In genomic region chr1:38009088-38009840, GRCh38 we compare ENCODE assay signal across 8 cellular contexts. TPM values are rescaled to one million over a fixed set of nuclear protein-coding genes. Genes with fewer than 3 reads are reported as not detected.
DNase-seq lines count a peak whose midpoint lies in the region; ATAC-seq and TF ChIP-seq lines count a peak whose summit lies in the region.

No MANE protein-coding gene starts in this region.

- peaks cover 4% of the 10 kb centered on the region; the same call in 1 of the 2 replicates for H3K27me3 Mint-ChIP-seq in HFFc6 (ENCODE audit: insufficient read depth)
- H3K27me3 Mint-ChIP-seq in T-helper 1 cell treated with Interleukin-12 subunit alpha and Interleukin-12 subunit beta and Interleukin-4 antibody, amounts not matched to agents 30 μg/mL and 1 μg/mL, for 36 hours (ENCODE audit: low read depth): no peaks in the 10 kb centered on the region
- H3K27me3 Mint-ChIP-seq in central memory CD8-positive, alpha-beta T cell: peaks cover 7% of the 10 kb centered on the region

- peak overlapping the region; percentile 91 for H3K27ac Mint-ChIP-seq in HFFc6
- peak overlapping the region; percentile 97 for H3K27ac Mint-ChIP-seq in T-helper 1 cell treated with Interleukin-12 subunit alpha and Interleukin-12 subunit beta and Interleukin-4 antibody, amounts not matched to agents 30 μg/mL and 1 μg/mL, for 36 hours
- peak overlapping the region; percentile 85 for H3K27ac Mint-ChIP-seq in central memory CD8-positive, alpha-beta T cell (ENCODE audit: low read depth)

- no peak overlapping the region for H3K4me3 ChIP-seq in skeletal muscle cell (ENCODE audit: low read depth, low read length)

- H3K4me3 Mint-ChIP-seq in HFFc6: no peak overlapping the region
- H3K4me3 Mint-ChIP-seq in T-helper 1 cell treated with Interleukin-12 subunit alpha and Interleukin-12 subunit beta and Interleukin-4 antibody, amounts not matched to agents 30 μg/mL and 1 μg/mL, for 36 hours: peak overlapping the region; percentile 42
- H3K4me3 Mint-ChIP-seq in central memory CD8-positive, alpha-beta T cell: no peak overlapping the region

- DNase-seq in HFFc6 (peak; percentile 56), skeletal muscle cell (ENCODE audit: low read depth) (peak; percentile 61)
- no peak for DNase-seq in central memory CD8-positive, alpha-beta T cell (ENCODE audit: low spot score in 2 of 2)

- peak; percentile 10 for ATAC-seq in central memory CD8-positive, alpha-beta T cell (replicated peaks; ENCODE audit: extremely low read depth, poor library complexity, severe bottlenecking)
- ATAC-seq in HG02840 (IDR thresholded peaks at IDR 0.05; ENCODE audit: low FRiP score, unreplicated experiment) (no peak), HG03095 (IDR thresholded peaks at IDR 0.05; ENCODE audit: unreplicated experiment) (no peak), GM18907 (IDR thresholded peaks at IDR 0.05; ENCODE audit: unreplicated experiment) (no peak), HG03520 (IDR thresholded peaks at IDR 0.05; ENCODE audit: unreplicated experiment) (no peak)

- no peak for TF ChIP-seq CTCF in HFFc6 (IDR thresholded peaks at IDR 0.05)

- H3K9me3 Mint-ChIP-seq in HFFc6: no peaks in the 10 kb centered on the region
- no peaks in the 10 kb centered on the region for H3K9me3 Mint-ChIP-seq in T-helper 1 cell treated with Interleukin-12 subunit alpha and Interleukin-12 subunit beta and Interleukin-4 antibody, amounts not matched to agents 30 μg/mL and 1 μg/mL, for 36 hours
- no peaks in the 10 kb centered on the region for H3K9me3 Mint-ChIP-seq in central memory CD8-positive, alpha-beta T cell

- H3K4me1 Mint-ChIP-seq in HFFc6 (ENCODE audit: low read depth): peaks cover 30% of the 10 kb centered on the region
- H3K4me1 Mint-ChIP-seq in T-helper 1 cell treated with Interleukin-12 subunit alpha and Interleukin-12 subunit beta and Interleukin-4 antibody, amounts not matched to agents 30 μg/mL and 1 μg/mL, for 36 hours (ENCODE audit: low read depth): peaks cover 34% of the 10 kb centered on the region
- peaks cover 39% of the 10 kb centered on the region for H3K4me1 Mint-ChIP-seq in central memory CD8-positive, alpha-beta T cell

- H3K36me3 Mint-ChIP-seq in HFFc6 (ENCODE audit: low read depth): peaks cover 10% of the 10 kb centered on the region
- H3K36me3 Mint-ChIP-seq in T-helper 1 cell treated with Interleukin-12 subunit alpha and Interleukin-12 subunit beta and Interleukin-4 antibody, amounts not matched to agents 30 μg/mL and 1 μg/mL, for 36 hours (ENCODE audit: low read depth): peaks cover 8% of the 10 kb centered on the region
- peaks cover 6% of the 10 kb centered on the region for H3K36me3 Mint-ChIP-seq in central memory CD8-positive, alpha-beta T cell (ENCODE audit: insufficient read depth)

RNA-seq across cellular contexts. Expression of gene UTP11, which starts 3.3 kb away (rescaled TPM):
- total RNA-seq in HFFc6 (2021; fragmentation: NEBNext Ultra II Directional; extraction: Animal tissue kit (Norgen Biotek cat#: 25700)): 10 to 100 TPM; 41.4 to 57.1 (median 49.2) TPM

RNA-seq across cellular contexts. Expression of gene FHL3, which starts 4.0 kb away (rescaled TPM):
- 10 to 100 TPM; 29.4 to 40.9 (median 33.2) TPM for total RNA-seq in HFFc6 (2021; fragmentation: NEBNext Ultra II Directional; extraction: Animal tissue kit (Norgen Biotek cat#: 25700))

RNA-seq across cellular contexts. Expression of gene SF3A3, which starts 19.4 kb away (rescaled TPM):
- 10 to 100 TPM; 71.6 to 91.6 (median 81.3) TPM for total RNA-seq in HFFc6 (2021; fragmentation: NEBNext Ultra II Directional; extraction: Animal tissue kit (Norgen Biotek cat#: 25700))

RNA-seq across cellular contexts. Expression of gene POU3F1, which starts 37.3 kb away (rescaled TPM):
- total RNA-seq in HFFc6 (2021; fragmentation: NEBNext Ultra II Directional; extraction: Animal tissue kit (Norgen Biotek cat#: 25700)): under 1 TPM in 1 of 6 experiments, not detected in 5; 0.11 TPM

Comparison
In these comparisons a context has a peak if more than half of its experiments do, and no peak if none do; other contexts are left out.
1. DNase-seq: peak in HFFc6 (single experiment) and skeletal muscle cell (single experiment); none in central memory CD8-positive, alpha-beta T cell (0 of 2).
2. Peak in every context shown above with its lines, with median percentiles within 50 percentile points of each other: H3K27ac Mint-ChIP-seq.